1 cellular context compared by ENCODE assay signal in the genomic region with DNA sequence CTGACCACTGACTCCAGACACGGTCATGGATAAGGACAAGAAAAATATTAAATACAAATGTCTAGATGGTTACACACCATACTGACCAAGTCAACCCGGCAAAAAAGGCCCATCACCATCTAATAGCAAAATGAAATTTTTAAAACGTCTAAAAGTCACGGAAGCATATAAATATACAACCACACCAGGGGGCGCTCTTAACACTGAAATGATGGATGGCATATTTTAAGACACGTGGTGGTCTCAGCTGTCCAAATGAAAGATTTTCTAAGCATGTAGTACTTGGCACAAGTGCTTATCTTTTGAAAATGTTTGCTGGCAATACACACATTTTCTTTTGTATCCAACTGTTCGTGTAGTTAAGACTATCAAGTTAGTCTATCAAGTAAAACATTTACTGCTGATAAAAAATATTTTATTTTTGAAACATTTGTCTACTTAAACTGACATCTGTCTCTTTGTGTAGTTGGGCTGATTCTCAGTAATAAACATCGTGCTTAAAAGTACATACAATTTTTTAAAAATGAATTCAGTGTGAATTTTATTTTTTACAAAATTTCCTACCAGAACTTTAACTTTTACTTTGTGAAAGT.
TF ChIP-seq lines count a peak whose summit lies in the region.

No MANE protein-coding gene starts in this region.

TF ChIP-seq in K562, 482 proteins besides CTCF, POLR2A, EP300 and RAD21 (continued from another document):
- TF ChIP-seq, protein P1, sequence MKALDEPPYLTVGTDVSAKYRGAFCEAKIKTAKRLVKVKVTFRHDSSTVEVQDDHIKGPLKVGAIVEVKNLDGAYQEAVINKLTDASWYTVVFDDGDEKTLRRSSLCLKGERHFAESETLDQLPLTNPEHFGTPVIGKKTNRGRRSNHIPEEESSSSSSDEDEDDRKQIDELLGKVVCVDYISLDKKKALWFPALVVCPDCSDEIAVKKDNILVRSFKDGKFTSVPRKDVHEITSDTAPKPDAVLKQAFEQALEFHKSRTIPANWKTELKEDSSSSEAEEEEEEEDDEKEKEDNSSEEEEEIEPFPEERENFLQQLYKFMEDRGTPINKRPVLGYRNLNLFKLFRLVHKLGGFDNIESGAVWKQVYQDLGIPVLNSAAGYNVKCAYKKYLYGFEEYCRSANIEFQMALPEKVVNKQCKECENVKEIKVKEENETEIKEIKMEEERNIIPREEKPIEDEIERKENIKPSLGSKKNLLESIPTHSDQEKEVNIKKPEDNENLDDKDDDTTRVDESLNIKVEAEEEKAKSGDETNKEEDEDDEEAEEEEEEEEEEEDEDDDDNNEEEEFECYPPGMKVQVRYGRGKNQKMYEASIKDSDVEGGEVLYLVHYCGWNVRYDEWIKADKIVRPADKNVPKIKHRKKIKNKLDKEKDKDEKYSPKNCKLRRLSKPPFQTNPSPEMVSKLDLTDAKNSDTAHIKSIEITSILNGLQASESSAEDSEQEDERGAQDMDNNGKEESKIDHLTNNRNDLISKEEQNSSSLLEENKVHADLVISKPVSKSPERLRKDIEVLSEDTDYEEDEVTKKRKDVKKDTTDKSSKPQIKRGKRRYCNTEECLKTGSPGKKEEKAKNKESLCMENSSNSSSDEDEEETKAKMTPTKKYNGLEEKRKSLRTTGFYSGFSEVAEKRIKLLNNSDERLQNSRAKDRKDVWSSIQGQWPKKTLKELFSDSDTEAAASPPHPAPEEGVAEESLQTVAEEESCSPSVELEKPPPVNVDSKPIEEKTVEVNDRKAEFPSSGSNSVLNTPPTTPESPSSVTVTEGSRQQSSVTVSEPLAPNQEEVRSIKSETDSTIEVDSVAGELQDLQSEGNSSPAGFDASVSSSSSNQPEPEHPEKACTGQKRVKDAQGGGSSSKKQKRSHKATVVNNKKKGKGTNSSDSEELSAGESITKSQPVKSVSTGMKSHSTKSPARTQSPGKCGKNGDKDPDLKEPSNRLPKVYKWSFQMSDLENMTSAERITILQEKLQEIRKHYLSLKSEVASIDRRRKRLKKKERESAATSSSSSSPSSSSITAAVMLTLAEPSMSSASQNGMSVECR (CRISPR knock-in tag; IDR thresholded peaks at IDR 0.05) = no peak
- TF ChIP-seq NUFIP1 (IDR thresholded peaks at IDR 0.05; ENCODE audit: partially characterized antibody) (no peak), MEIS2 (IDR thresholded peaks at IDR 0.05; ENCODE audit: partially characterized antibody) (peak; percentile 50), GTF2F1 (IDR thresholded peaks at IDR 0.05; ENCODE audit: low read depth, low read length) (no peak), HEY1 (CRISPR knock-in tag; IDR thresholded peaks at IDR 0.05; ENCODE audit: borderline replicate concordance) (no peak), ELF2 (CRISPR knock-in tag; IDR thresholded peaks at IDR 0.05) (no peak), MYC (IDR thresholded peaks at IDR 0.05; ENCODE audit: low read depth, low read length) (peak; percentile 31; the same call in 1 of the 2 replicates), MYC (CRISPR knock-in tag; IDR thresholded peaks at IDR 0.05; ENCODE audit: borderline replicate concordance, low read depth) (no peak), ILK (tag; IDR thresholded peaks at IDR 0.05; ENCODE audit: borderline replicate concordance, low read depth) (no peak)
- TF ChIP-seq, protein P2, sequence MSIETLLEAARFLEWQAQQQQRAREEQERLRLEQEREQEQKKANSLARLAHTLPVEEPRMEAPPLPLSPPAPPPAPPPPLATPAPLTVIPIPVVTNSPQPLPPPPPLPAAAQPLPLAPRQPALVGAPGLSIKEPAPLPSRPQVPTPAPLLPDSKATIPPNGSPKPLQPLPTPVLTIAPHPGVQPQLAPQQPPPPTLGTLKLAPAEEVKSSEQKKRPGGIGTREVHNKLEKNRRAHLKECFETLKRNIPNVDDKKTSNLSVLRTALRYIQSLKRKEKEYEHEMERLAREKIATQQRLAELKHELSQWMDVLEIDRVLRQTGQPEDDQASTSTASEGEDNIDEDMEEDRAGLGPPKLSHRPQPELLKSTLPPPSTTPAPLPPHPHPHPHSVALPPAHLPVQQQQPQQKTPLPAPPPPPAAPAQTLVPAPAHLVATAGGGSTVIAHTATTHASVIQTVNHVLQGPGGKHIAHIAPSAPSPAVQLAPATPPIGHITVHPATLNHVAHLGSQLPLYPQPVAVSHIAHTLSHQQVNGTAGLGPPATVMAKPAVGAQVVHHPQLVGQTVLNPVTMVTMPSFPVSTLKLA (conservative IDR thresholded peaks at IDR 0.05) = peak in 1 of 2 experiments; percentile 50; a peak in 1 of 4 replicates
- TF ChIP-seq, protein P3, sequence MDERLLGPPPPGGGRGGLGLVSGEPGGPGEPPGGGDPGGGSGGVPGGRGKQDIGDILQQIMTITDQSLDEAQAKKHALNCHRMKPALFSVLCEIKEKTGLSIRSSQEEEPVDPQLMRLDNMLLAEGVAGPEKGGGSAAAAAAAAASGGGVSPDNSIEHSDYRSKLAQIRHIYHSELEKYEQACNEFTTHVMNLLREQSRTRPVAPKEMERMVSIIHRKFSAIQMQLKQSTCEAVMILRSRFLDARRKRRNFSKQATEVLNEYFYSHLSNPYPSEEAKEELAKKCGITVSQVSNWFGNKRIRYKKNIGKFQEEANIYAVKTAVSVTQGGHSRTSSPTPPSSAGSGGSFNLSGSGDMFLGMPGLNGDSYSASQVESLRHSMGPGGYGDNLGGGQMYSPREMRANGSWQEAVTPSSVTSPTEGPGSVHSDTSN (CRISPR knock-in tag; IDR thresholded peaks at IDR 0.05; ENCODE audit: low read depth) = no peak
- TF ChIP-seq, protein P3 (tag; conservative IDR thresholded peaks at IDR 0.05; ENCODE audit: low read depth) = peak; percentile 74
- TF ChIP-seq, protein P4, sequence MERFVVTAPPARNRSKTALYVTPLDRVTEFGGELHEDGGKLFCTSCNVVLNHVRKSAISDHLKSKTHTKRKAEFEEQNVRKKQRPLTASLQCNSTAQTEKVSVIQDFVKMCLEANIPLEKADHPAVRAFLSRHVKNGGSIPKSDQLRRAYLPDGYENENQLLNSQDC (CRISPR knock-in tag; IDR thresholded peaks at IDR 0.05) = no peak
